Comparison of ENCODE assay signal across 14 cellular contexts in genomic region chr2:124264496-124265160, GRCh38.
"Had no signal": no experiment of that assay in that cellular context is flagged by ENCODE, and none has a peak within 500 bp of the region (broad histone marks: within the 10 kb centered on the region; RNA-seq: fewer than 3 reads in every experiment).

No MANE protein-coding gene starts in this region.

- H3K36me3 ChIP-seq: adrenal gland, neutrophil, suprapubic skin, upper lobe of right lung had no signal

- H3K27ac ChIP-seq: adrenal gland, foreskin keratinocyte, neutrophil, suprapubic skin, upper lobe of right lung had no signal

- H3K27me3 ChIP-seq: adrenal gland, dorsolateral prefrontal cortex, foreskin keratinocyte, neutrophil, suprapubic skin, upper lobe of right lung had no signal

- DNase-seq: activated naive CD4-positive, alpha-beta T cell treated with anti-CD3 and anti-CD28 coated beads, Interleukin-2, amount 50 U/mL, for 16 hours; activated T-cell treated with anti-CD3 and anti-CD28 coated beads, Interleukin-2, amount 50 U/mL, for 1 hour; adrenal gland; foreskin keratinocyte; head of caudate nucleus; kidney; left ventricle myocardium superior; mesenchymal stem cell; small intestine; stimulated activated naive CD8-positive, alpha-beta T cell treated with anti-CD3 and anti-CD28 coated beads, Interleukin-15, Interleukin-2, amounts not matched to agents 100 U/mL and 50 U/mL, for 24 hours; upper lobe of right lung had no signal

- H3K4me3 ChIP-seq: adrenal gland, dorsolateral prefrontal cortex, suprapubic skin, upper lobe of right lung had no signal

- H3K4me1 ChIP-seq: adrenal gland, foreskin keratinocyte, suprapubic skin, upper lobe of right lung had no signal

- H3K9me3 ChIP-seq: adrenal gland, neutrophil, suprapubic skin, upper lobe of right lung had no signal
